Comparison of ENCODE assay signal across 9 cellular contexts in the genomic region with DNA sequence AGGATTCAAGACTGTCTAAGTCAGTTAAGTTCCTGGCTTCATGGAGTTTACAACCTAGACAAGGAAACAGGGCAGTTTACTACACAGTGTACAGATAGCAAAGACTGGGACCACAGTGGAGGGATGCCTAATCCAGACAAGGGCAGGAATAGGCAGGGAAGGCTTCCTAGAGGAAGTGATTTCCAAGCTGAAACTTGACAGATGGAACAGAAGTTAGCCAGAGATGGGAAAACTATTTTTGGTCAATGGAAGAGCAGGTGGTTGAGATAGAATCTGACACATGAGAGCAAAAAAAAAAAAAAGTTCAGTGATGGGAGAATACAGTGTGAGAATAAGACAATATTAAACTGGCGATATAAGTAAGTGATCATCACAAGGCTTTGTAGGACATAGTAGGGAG. TPM values are rescaled to one million over a fixed set of nuclear protein-coding genes. Genes with fewer than 3 reads are reported as not detected.
DNase-seq lines count a peak whose midpoint lies in the region; ATAC-seq, FAIRE-seq and TF ChIP-seq lines count a peak whose summit lies in the region.
"Had no signal": no experiment of that assay in that cellular context is flagged by ENCODE, and none has a peak within 500 bp of the region (broad histone marks: within the 10 kb centered on the region; RNA-seq: fewer than 3 reads in every experiment).

No MANE protein-coding gene starts in this region.

- H3K4me3 Mint-ChIP-seq in activated naive CD8-positive, alpha-beta T cell, result peak overlapping the region; percentile 100
- H3K4me3 Mint-ChIP-seq in type B pancreatic cell, result peak overlapping the region; percentile 99

- H3K4me1 ChIP-seq in right cardiac atrium (ENCODE audit: control insufficient read depth, insufficient read depth, low read length), result peaks cover 6% of the 10 kb centered on the region
- H3K4me1 ChIP-seq in kidney (ENCODE audit: control insufficient read depth in 1 of 2, insufficient read depth in 1 of 2, low read depth in 1 of 2, low read length in 2 of 2), result peaks cover 9 to 15% of the 10 kb centered on the region in 2 donors
- H3K4me1 ChIP-seq in prostate gland (replicated peaks), result no peaks in the 10 kb centered on the region
- peaks cover 3 to 15% of the 10 kb centered on the region in 2 donors for H3K4me1 ChIP-seq in ascending aorta

- H3K9me3 Mint-ChIP-seq in activated naive CD8-positive, alpha-beta T cell (ENCODE audit: low read depth), result no peaks in the 10 kb centered on the region
- no peaks in the 10 kb centered on the region for H3K9me3 Mint-ChIP-seq in type B pancreatic cell

- TF ChIP-seq CTCF in kidney (IDR thresholded peaks at IDR 0.05; ENCODE audit: borderline replicate concordance, extremely low read depth, insufficient read depth), result no peak
- TF ChIP-seq CTCF in type B pancreatic cell (conservative IDR thresholded peaks at IDR 0.05), result no peak
- no peak for TF ChIP-seq CTCF in prostate gland (IDR thresholded peaks at IDR 0.05)
- no peak for TF ChIP-seq CTCF in ascending aorta (IDR thresholded peaks at IDR 0.05)

- H3K4me3 ChIP-seq in right cardiac atrium (ENCODE audit: low read length), result peak overlapping the region; percentile 47
- H3K4me3 ChIP-seq in kidney (ENCODE audit: low read length in 2 of 2), result peak overlapping the region; percentile 74 to 100
- H3K4me3 ChIP-seq in prostate gland, result peak overlapping the region in 1 of 2 donors; percentile 61
- peak overlapping the region in 1 of 2 donors; percentile 86 for H3K4me3 ChIP-seq in ascending aorta

- H3K9me3 ChIP-seq in right cardiac atrium (ENCODE audit: control insufficient read depth, low read length), result no peaks in the 10 kb centered on the region
- H3K9me3 ChIP-seq in kidney (ENCODE audit: control insufficient read depth in 1 of 2, low read length in 2 of 2), result no peaks in the 10 kb centered on the region
- no peaks in the 10 kb centered on the region for H3K9me3 ChIP-seq in prostate gland
- no peaks in the 10 kb centered on the region for H3K9me3 ChIP-seq in ascending aorta

- 83% methylated on average over 1 of the region's 1 CpG for WGBS in right cardiac atrium
- WGBS in prostate gland, result 91% methylated on average over 1 of the region's 1 CpG

- H3K27ac ChIP-seq in right cardiac atrium (ENCODE audit: low read length) (peak overlapping the region; percentile 48), kidney (ENCODE audit: low read depth in 2 of 2, low read length in 2 of 2) (peak overlapping the region in 1 of 2 donors; percentile 94), prostate gland (no peak overlapping the region), ascending aorta (no peak overlapping the region)

- peaks cover 10% of the 10 kb centered on the region for H3K36me3 Mint-ChIP-seq in activated naive CD8-positive, alpha-beta T cell
- H3K36me3 Mint-ChIP-seq in type B pancreatic cell, result peaks cover 9% of the 10 kb centered on the region

- H3K27me3 ChIP-seq in right cardiac atrium (ENCODE audit: control insufficient read depth, insufficient read depth), result no peaks in the 10 kb centered on the region
- H3K27me3 ChIP-seq in prostate gland (replicated peaks; ENCODE audit: insufficient read depth), result no peaks in the 10 kb centered on the region
- H3K27me3 ChIP-seq in ascending aorta, result no peaks in the 10 kb centered on the region

- FAIRE-seq in kidney (lab: Jason Lieb, UNC), result no peak

- peak overlapping the region in 1 of 2 donors; percentile 85 for H3K9ac ChIP-seq in kidney (ENCODE audit: low read length in 2 of 2)

- intact Hi-C loops in right cardiac atrium (cut with DNase I) (no loop called here), left ventricle myocardium superior (cut with micrococcal nuclease) (no loop called here), kidney (cut with DNase I) (no loop called here), prostate gland (cut with DNase I) (loop anchor here (10.0 kb wide), 1 partner anchor 91 kb away; a partner anchor contains a TSS), ascending aorta (cut with DNase I) (loop anchor here (5.0 to 10.0 kb wide), 2 partner anchors 88 to 1651 kb away; a partner anchor contains a TSS)

- ATAC-seq in right cardiac atrium, result no peak
- no peak for ATAC-seq in left ventricle myocardium superior
- no peak for ATAC-seq in GM18873 (IDR thresholded peaks at IDR 0.05; ENCODE audit: low FRiP score, unreplicated experiment)
- ATAC-seq: esophagus mucosa had no signal

- no peaks in the 10 kb centered on the region for H3K27me3 Mint-ChIP-seq in activated naive CD8-positive, alpha-beta T cell
- H3K27me3 Mint-ChIP-seq in type B pancreatic cell, result no peaks in the 10 kb centered on the region

- TF ChIP-seq POLR2A in prostate gland (IDR thresholded peaks at IDR 0.05), result no peak

- H3K36me3 ChIP-seq in kidney (ENCODE audit: control insufficient read depth in 1 of 2, insufficient read depth in 2 of 2, low read length in 2 of 2) (peaks cover 5 to 8% of the 10 kb centered on the region in 2 donors), prostate gland (peaks cover 0 to 4% of the 10 kb centered on the region in 2 donors), ascending aorta (peaks cover 10 to 31% of the 10 kb centered on the region in 2 donors)

- no peak for DNase-seq in right cardiac atrium
- DNase-seq in left ventricle myocardium superior, result no peak
- DNase-seq in kidney, result no peak
- no peak for DNase-seq in type B pancreatic cell (ENCODE audit: extremely low spot score, unreplicated experiment)
- no peak for DNase-seq in prostate gland (ENCODE audit: low spot score)
- no peak for DNase-seq in ascending aorta (ENCODE audit: low spot score in 2 of 2)

- peaks cover 45% of the 10 kb centered on the region for H3K4me1 Mint-ChIP-seq in activated naive CD8-positive, alpha-beta T cell (ENCODE audit: low read depth)
- peaks cover 25% of the 10 kb centered on the region for H3K4me1 Mint-ChIP-seq in type B pancreatic cell (ENCODE audit: unreplicated experiment)

- H3K27ac Mint-ChIP-seq in activated naive CD8-positive, alpha-beta T cell, result peak overlapping the region; percentile 100
- H3K27ac Mint-ChIP-seq in type B pancreatic cell, result peak overlapping the region; percentile 98

RNA-seq across cellular contexts. Expression of a gene that starts 1.3 kb away (rescaled TPM):
- total RNA-seq in right cardiac atrium, result 10 to 100 TPM; 63.9 to 71.8 (median 65.3) TPM
- polyA plus RNA-seq in right cardiac atrium, result 97.9 TPM
- 49.9 TPM for total RNA-seq in left ventricle myocardium superior
- 64.7 TPM for total RNA-seq in kidney
- polyA plus RNA-seq in kidney (ENCODE audit: insufficient read depth, low read depth, low replicate concordance), result 177 TPM
- 58.5 and 61.7 TPM in 2 replicates for total RNA-seq in type B pancreatic cell (ENCODE audit: low replicate concordance)
- total RNA-seq in prostate gland, result 100 to 1,000 TPM in 1 of 2 donors, 10 to 100 TPM in 1; 57.0 to 136 TPM
- total RNA-seq in ascending aorta, result 92.7 TPM

RNA-seq across cellular contexts. Expression of a gene that starts 1.4 kb away (rescaled TPM):
- total RNA-seq in right cardiac atrium (10 to 100 TPM; 13.9 to 22.8 (median 18.7) TPM), left ventricle myocardium superior (13.7 TPM), kidney (18.2 TPM), type B pancreatic cell (ENCODE audit: low replicate concordance) (22.5 and 30.7 TPM in 2 replicates), prostate gland (10 to 100 TPM; 15.6 to 28.3 TPM), ascending aorta (36.3 TPM)
- polyA plus RNA-seq in right cardiac atrium (12.7 TPM), kidney (ENCODE audit: insufficient read depth, low read depth, low replicate concordance) (31.4 TPM)

Comparison
In these comparisons a context has a peak if more than half of its experiments do, and no peak if none do; other contexts are left out.
1. intact Hi-C loops: an anchor here in prostate gland (10.0 kb wide) and ascending aorta (5.0 to 10.0 kb wide); none called in right cardiac atrium, left ventricle myocardium superior and kidney.